ENCODE assay signal across 9 cellular contexts in genomic region chr3:136811701-136812100, GRCh38.
"Had no signal": no experiment of that assay in that cellular context is flagged by ENCODE, and none has a peak within 500 bp of the region (broad histone marks: within the 10 kb centered on the region; RNA-seq: fewer than 3 reads in every experiment).

No MANE protein-coding gene starts in this region.

- H3K4me3 Mint-ChIP-seq: GM23338, HFFc6, IgD-negative memory B cell had no signal

- H3K27ac Mint-ChIP-seq: GM23338, HFFc6, IgD-negative memory B cell had no signal

- H3K27ac ChIP-seq: HL-60, KMS-11 had no signal

- H3K4me3 ChIP-seq: GM23338 had no signal

- H3K9ac ChIP-seq: KMS-11 had no signal

- H3K36me3 Mint-ChIP-seq: IgD-negative memory B cell had no signal

- H2AFZ ChIP-seq: GM23338 had no signal

- H3K4me1 Mint-ChIP-seq: GM23338, IgD-negative memory B cell had no signal

- DNase-seq: H7, HCEC 1CT, HFFc6, KBM-7 had no signal

- FAIRE-seq: HepG2 had no signal

- H3K4me2 ChIP-seq: GM23338, KMS-11 had no signal

- H3K9me3 Mint-ChIP-seq: HFFc6 had no signal
